1 cellular context compared by ENCODE assay signal in genomic region chr6:43846556-43846955, GRCh38.
TF ChIP-seq lines count a peak whose summit lies in the region.

No MANE protein-coding gene starts in this region.

TF ChIP-seq in SK-N-SH, 30 proteins besides CTCF, POLR2A, EP300 and RAD21 (continued from another document):
- TF ChIP-seq EZH2phosphoT487 (IDR thresholded peaks at IDR 0.05; ENCODE audit: borderline replicate concordance, low read depth): no peak
